16 cellular contexts compared by ENCODE assay signal in the genomic region with DNA sequence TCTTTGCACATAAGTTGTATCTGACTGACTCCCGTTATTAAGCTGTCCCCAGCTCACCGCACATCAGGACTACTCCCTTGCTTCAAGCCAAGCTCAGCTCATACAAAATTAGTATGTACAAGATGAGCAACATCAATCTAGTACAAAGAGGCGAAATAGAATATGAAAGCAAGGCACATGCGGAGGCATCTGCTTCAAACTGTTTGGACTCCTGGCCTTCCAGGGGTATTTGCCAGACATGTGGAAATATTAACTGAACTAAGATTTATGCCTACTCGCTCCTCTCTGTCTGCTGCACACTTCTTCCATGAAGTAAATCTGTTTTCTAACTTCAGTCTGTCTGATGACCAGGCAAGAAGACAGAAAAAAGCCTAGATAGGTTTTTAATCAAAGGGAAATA.
DNase-seq lines count a peak whose midpoint lies in the region; ATAC-seq and TF ChIP-seq lines count a peak whose summit lies in the region.
"Had no signal": no experiment of that assay in that cellular context is flagged by ENCODE, and none has a peak within 500 bp of the region (broad histone marks: within the 10 kb centered on the region; RNA-seq: fewer than 3 reads in every experiment).

No MANE protein-coding gene starts in this region.

- H3K27me3 ChIP-seq in body of pancreas = no peaks in the 10 kb centered on the region
- H3K27me3 ChIP-seq in gastroesophageal sphincter = no peaks in the 10 kb centered on the region
- no peaks in the 10 kb centered on the region for H3K27me3 ChIP-seq in psoas muscle (ENCODE audit: insufficient read depth in 3 of 3, low read length in 2 of 3)
- no peaks in the 10 kb centered on the region for H3K27me3 ChIP-seq in upper lobe of right lung
- H3K27me3 ChIP-seq: ovary had no signal

- H3K4me1 ChIP-seq in body of pancreas (no peaks in the 10 kb centered on the region), gastroesophageal sphincter (peaks cover 0 to 3% (median 0%) of the 10 kb centered on the region in 3 donors), psoas muscle (no peaks in the 10 kb centered on the region), upper lobe of right lung (peaks cover 10% of the 10 kb centered on the region)

- TF ChIP-seq CTCF in body of pancreas (IDR thresholded peaks at IDR 0.05) (no peak), gastroesophageal sphincter (IDR thresholded peaks at IDR 0.05) (no peak), psoas muscle (IDR thresholded peaks at IDR 0.05) (no peak), upper lobe of right lung (IDR thresholded peaks at IDR 0.05) (no peak)

- no peaks in the 10 kb centered on the region for H3K9me3 ChIP-seq in body of pancreas
- H3K9me3 ChIP-seq in gastroesophageal sphincter = no peaks in the 10 kb centered on the region
- H3K9me3 ChIP-seq in psoas muscle = no peaks in the 10 kb centered on the region
- H3K9me3 ChIP-seq in upper lobe of right lung = no peaks in the 10 kb centered on the region
- H3K9me3 ChIP-seq: ovary had no signal

- peak in 2 of 4 donors; percentile 5 to 8 for DNase-seq in body of pancreas
- no peak for DNase-seq in psoas muscle
- DNase-seq in upper lobe of right lung = no peak
- DNase-seq in A172 (ENCODE audit: low spot score) = no peak
- DNase-seq in GF-D8 (lab: John Stamatoyannopoulos, UW) = no peak
- DNase-seq: activated CD4-positive, alpha-beta memory T cell treated with anti-CD3 and anti-CD28 coated beads, Interleukin-2, amount 10 ng/mL, durations not matched to agents 7 days and 5 days; activated naive CD8-positive, alpha-beta T cell treated with anti-CD3 and anti-CD28 coated beads for 36 hours; H9; NCI-H1436 treated with DMSO at 0.1 percent for 48 hours; NCI-H510A; stimulated activated naive CD8-positive, alpha-beta T cell treated with anti-CD3 and anti-CD28 coated beads, Interleukin-15, Interleukin-2, amounts not matched to agents 100 U/mL and 50 U/mL, for 24 hours had no signal

- H3K36me3 ChIP-seq in body of pancreas (replicated peaks in 1 of 2; ENCODE audit: insufficient read depth in 1 of 2, low read depth in 2 of 2) (no peaks in the 10 kb centered on the region), gastroesophageal sphincter (no peaks in the 10 kb centered on the region), psoas muscle (ENCODE audit: insufficient read depth in 1 of 2, low read depth in 1 of 2) (no peaks in the 10 kb centered on the region), upper lobe of right lung (no peaks in the 10 kb centered on the region)
- H3K36me3 ChIP-seq: ovary had no signal

- ATAC-seq in body of pancreas = peak; percentile 40
- peak; percentile 81 for ATAC-seq in gastroesophageal sphincter
- ATAC-seq in psoas muscle = peak in 3 of 4 donors; percentile 37 to 79 (median 42)
- ATAC-seq in upper lobe of right lung = no peak
- no peak for ATAC-seq in HG03342 (IDR thresholded peaks at IDR 0.05; ENCODE audit: unreplicated experiment)
- ATAC-seq: esophagus mucosa; natural killer cell treated with Interleukin-12 subunit alpha and Interleukin-12 subunit beta and Interleukin-15 and Interleukin-18, amount 100 ng/mL, for 72 hours; stimulated activated naive CD8-positive, alpha-beta T cell treated with anti-CD3 and anti-CD28 coated beads, Interleukin-15, Interleukin-2, amounts not matched to agents 100 U/mL and 50 U/mL, for 24 hours had no signal

- H3K27ac ChIP-seq in body of pancreas = peak overlapping the region in 2 of 4 donors; percentile 12 to 23
- peak overlapping the region; percentile 34 to 68 (median 60) for H3K27ac ChIP-seq in gastroesophageal sphincter
- no peak overlapping the region for H3K27ac ChIP-seq in psoas muscle
- peak overlapping the region; percentile 76 for H3K27ac ChIP-seq in upper lobe of right lung

- TF ChIP-seq POLR2A in body of pancreas (IDR thresholded peaks at IDR 0.05) = no peak
- TF ChIP-seq POLR2A in gastroesophageal sphincter (IDR thresholded peaks at IDR 0.05) = no peak

- H3K4me3 ChIP-seq in body of pancreas (no peak overlapping the region), gastroesophageal sphincter (no peak overlapping the region), psoas muscle (no peak overlapping the region), upper lobe of right lung (no peak overlapping the region)
- H3K4me3 ChIP-seq: ovary had no signal

- TF ChIP-seq EP300 in gastroesophageal sphincter (IDR thresholded peaks at IDR 0.05) = no peak

- intact Hi-C loops in body of pancreas (cut with DNase I) = no loop called here
- intact Hi-C loops in psoas muscle (cut with DNase I) = no loop called here
- intact Hi-C loops in upper lobe of right lung (cut with DNase I) = no loop called here

- 63 to 68% methylated on average over 5 of the region's 5 CpGs for whole genome bisulfite sequencing in body of pancreas, 2 donors
- WGBS in gastroesophageal sphincter (ENCODE audit: low coverage in 1 of 2), 2 donors = 48 to 52% methylated on average over 4 of the region's 5 CpGs
- WGBS in psoas muscle, 3 donors = 74 to 80% (median 79%) methylated on average over 5 of the region's 5 CpGs

Comparison
In these comparisons a context has a peak if more than half of its experiments do, and no peak if none do; other contexts are left out.
1. ATAC-seq: peak in body of pancreas (single experiment), gastroesophageal sphincter (single experiment) and psoas muscle (3 of 4); none in upper lobe of right lung (single experiment) and HG03342 (single experiment).